Comparison of ENCODE assay signal across 15 cellular contexts in genomic region chr16:48531011-48531962, GRCh38.
DNase-seq lines count a peak whose midpoint lies in the region; ATAC-seq, FAIRE-seq and TF ChIP-seq lines count a peak whose summit lies in the region.
"Had no signal": no experiment of that assay in that cellular context is flagged by ENCODE, and none has a peak within 500 bp of the region (broad histone marks: within the 10 kb centered on the region; RNA-seq: fewer than 3 reads in every experiment).

No MANE protein-coding gene starts in this region.

- H3K36me3 ChIP-seq in H7 (replicated peaks; ENCODE audit: control insufficient read depth, insufficient read depth, low read length) (no peaks in the 10 kb centered on the region), lower lobe of right lung (no peaks in the 10 kb centered on the region), adrenal gland (replicated peaks in 1 of 2) (no peaks in the 10 kb centered on the region)
- H3K36me3 ChIP-seq: brain microvascular endothelial cell, SJSA1 had no signal

- H3K9me3 ChIP-seq in lower lobe of right lung (no peaks in the 10 kb centered on the region), adrenal gland (replicated peaks in 1 of 3) (peaks cover 0 to 5% (median 0%) of the 10 kb centered on the region in 3 donors)

- WGBS in adrenal gland, 4 donors = 69 to 85% (median 77%) methylated on average over 17 to 22 of the region's 22 CpGs

- DNase-seq in AG08395 (ENCODE audit: low spot score) (peak; percentile 87), H7 (peak; percentile 21), lower lobe of right lung (no peak), adrenal gland (no peak), NCI-H1417 (lab: John Stamatoyannopoulos, UW) (no peak), midbrain (lab: John Stamatoyannopoulos, UW) (no peak)
- DNase-seq: activated CD4-positive, CD25-positive, alpha-beta regulatory T cell; activated T-cell treated with anti-CD3 and anti-CD28 coated beads, Interleukin-2, amount 50 U/mL, for 24 hours; brain microvascular endothelial cell; GDM1; natural killer cell; NCI-H526 treated with DMSO at 0.1 percent for 48 hours had no signal

- no peak for TF ChIP-seq CTCF in lower lobe of right lung (IDR thresholded peaks at IDR 0.05)
- no peak for TF ChIP-seq CTCF in adrenal gland (IDR thresholded peaks at IDR 0.05)

- intact Hi-C loops in lower lobe of right lung (cut with DNase I) = no loop called here
- intact Hi-C loops in adrenal gland (cut with DNase I) = no loop called here

- no peak overlapping the region for H3K27ac ChIP-seq in lower lobe of right lung
- peak overlapping the region in 1 of 5 donors; percentile 5 for H3K27ac ChIP-seq in adrenal gland
- H3K27ac ChIP-seq: brain microvascular endothelial cell, SJSA1 had no signal

- no peak for TF ChIP-seq POLR2A in adrenal gland (IDR thresholded peaks at IDR 0.05)

- ATAC-seq in lower lobe of right lung (peak; percentile 26 to 32), GM19397 (IDR thresholded peaks at IDR 0.05; ENCODE audit: unreplicated experiment) (no peak)
- ATAC-seq: natural killer cell had no signal

- H3K4me3 ChIP-seq in H7 (ENCODE audit: insufficient read depth, low read depth, low read length) (no peak overlapping the region), lower lobe of right lung (no peak overlapping the region), adrenal gland (no peak overlapping the region)
- H3K4me3 ChIP-seq: SJSA1 had no signal

- peaks cover 12% of the 10 kb centered on the region for H3K4me1 ChIP-seq in lower lobe of right lung
- peaks cover 0 to 10% of the 10 kb centered on the region in 2 donors for H3K4me1 ChIP-seq in adrenal gland (replicated peaks in 1 of 2)

- no peaks in the 10 kb centered on the region for H3K27me3 ChIP-seq in H7 (ENCODE audit: control insufficient read depth, insufficient read depth, low read length)
- no peaks in the 10 kb centered on the region for H3K27me3 ChIP-seq in lower lobe of right lung (ENCODE audit: low read depth)
- no peaks in the 10 kb centered on the region for H3K27me3 ChIP-seq in adrenal gland
- H3K27me3 ChIP-seq: brain microvascular endothelial cell, SJSA1 had no signal

- peak; percentile 87 for FAIRE-seq in endometrium (lab: Jason Lieb, UNC)

Comparison
In these comparisons a context has a peak if more than half of its experiments do, and no peak if none do; other contexts are left out.
1. DNase-seq: peak in AG08395 (single experiment) and H7 (single experiment); none in lower lobe of right lung (single experiment), adrenal gland (0 of 7), NCI-H1417 (0 of 3) and midbrain (single experiment).